1 cellular context compared by ENCODE assay signal in genomic region chr16:89732142-89732917, GRCh38.
TF ChIP-seq lines count a peak whose summit lies in the region.

No MANE protein-coding gene starts in this region.

TF ChIP-seq in HepG2, 621 proteins besides CTCF, POLR2A, EP300 and RAD21 (continued from another document):
- TF ChIP-seq, protein P1, sequence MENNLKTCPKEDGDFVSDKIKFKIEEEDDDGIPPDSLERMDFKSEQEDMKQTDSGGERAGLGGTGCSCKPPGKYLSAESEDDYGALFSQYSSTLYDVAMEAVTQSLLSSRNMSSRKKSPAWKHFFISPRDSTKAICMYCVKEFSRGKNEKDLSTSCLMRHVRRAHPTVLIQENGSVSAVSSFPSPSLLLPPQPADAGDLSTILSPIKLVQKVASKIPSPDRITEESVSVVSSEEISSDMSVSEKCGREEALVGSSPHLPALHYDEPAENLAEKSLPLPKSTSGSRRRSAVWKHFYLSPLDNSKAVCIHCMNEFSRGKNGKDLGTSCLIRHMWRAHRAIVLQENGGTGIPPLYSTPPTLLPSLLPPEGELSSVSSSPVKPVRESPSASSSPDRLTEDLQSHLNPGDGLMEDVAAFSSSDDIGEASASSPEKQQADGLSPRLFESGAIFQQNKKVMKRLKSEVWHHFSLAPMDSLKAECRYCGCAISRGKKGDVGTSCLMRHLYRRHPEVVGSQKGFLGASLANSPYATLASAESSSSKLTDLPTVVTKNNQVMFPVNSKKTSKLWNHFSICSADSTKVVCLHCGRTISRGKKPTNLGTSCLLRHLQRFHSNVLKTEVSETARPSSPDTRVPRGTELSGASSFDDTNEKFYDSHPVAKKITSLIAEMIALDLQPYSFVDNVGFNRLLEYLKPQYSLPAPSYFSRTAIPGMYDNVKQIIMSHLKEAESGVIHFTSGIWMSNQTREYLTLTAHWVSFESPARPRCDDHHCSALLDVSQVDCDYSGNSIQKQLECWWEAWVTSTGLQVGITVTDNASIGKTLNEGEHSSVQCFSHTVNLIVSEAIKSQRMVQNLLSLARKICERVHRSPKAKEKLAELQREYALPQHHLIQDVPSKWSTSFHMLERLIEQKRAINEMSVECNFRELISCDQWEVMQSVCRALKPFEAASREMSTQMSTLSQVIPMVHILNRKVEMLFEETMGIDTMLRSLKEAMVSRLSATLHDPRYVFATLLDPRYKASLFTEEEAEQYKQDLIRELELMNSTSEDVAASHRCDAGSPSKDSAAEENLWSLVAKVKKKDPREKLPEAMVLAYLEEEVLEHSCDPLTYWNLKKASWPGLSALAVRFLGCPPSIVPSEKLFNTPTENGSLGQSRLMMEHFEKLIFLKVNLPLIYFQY (CRISPR knock-in tag; IDR thresholded peaks at IDR 0.05; ENCODE audit: borderline replicate concordance): no peak
- TF ChIP-seq PCBP1 (IDR thresholded peaks at IDR 0.05; ENCODE audit: borderline replicate concordance, low read depth, low read length) (0 out of 2 replicates have a peak, but pooled peaks have one; percentile 57), ZNF292 (CRISPR knock-in tag; IDR thresholded peaks at IDR 0.05; ENCODE audit: borderline replicate concordance, low read depth) (no peak), RNF2 (conservative IDR thresholded peaks at IDR 0.05; ENCODE audit: low read depth) (no peak), MAZ (IDR thresholded peaks at IDR 0.05; ENCODE audit: borderline replicate concordance, low read depth, low read length) (no peak), MAZ (CRISPR knock-in tag; IDR thresholded peaks at IDR 0.05; ENCODE audit: low read depth) (no peak), ELF4 (CRISPR knock-in tag; IDR thresholded peaks at IDR 0.05; ENCODE audit: borderline replicate concordance) (no peak)
